ENCODE assay signal across 13 cellular contexts in genomic region chrX:16885628-16886027, GRCh38.
"Had no signal": no experiment of that assay in that cellular context is flagged by ENCODE, and none has a peak within 500 bp of the region (broad histone marks: within the 10 kb centered on the region; RNA-seq: fewer than 3 reads in every experiment).

No MANE protein-coding gene starts in this region.

- H3K9me3 Mint-ChIP-seq: activated CD4-positive, alpha-beta memory T cell treated with anti-CD3 and anti-CD28 coated beads for 36 hours; activated naive CD4-positive, alpha-beta T cell treated with anti-CD3 and anti-CD28 coated beads, Interleukin-2, amount 50 U/mL, for 72 hours; activated T-cell treated with anti-CD3 and anti-CD28 coated beads, Interleukin-2, amount 50 U/mL, for 4 hours had no signal

- DNase-seq: activated CD4-positive, alpha-beta memory T cell treated with anti-CD3 and anti-CD28 coated beads for 36 hours; activated gamma-delta T cell; activated T-cell treated with anti-CD3 and anti-CD28 coated beads, Interleukin-2, amount 50 U/mL, for 4 hours; amniotic stem cell; body of pancreas; caudate nucleus; pancreas; T-helper 9 cell had no signal

- H3K27ac Mint-ChIP-seq: activated CD4-positive, alpha-beta memory T cell treated with anti-CD3 and anti-CD28 coated beads for 36 hours; activated naive CD4-positive, alpha-beta T cell treated with anti-CD3 and anti-CD28 coated beads, Interleukin-2, amount 50 U/mL, for 72 hours had no signal

- H3K4me1 ChIP-seq: pancreas had no signal

- H3K36me3 Mint-ChIP-seq: activated CD4-positive, alpha-beta memory T cell treated with anti-CD3 and anti-CD28 coated beads for 36 hours; activated naive CD4-positive, alpha-beta T cell treated with anti-CD3 and anti-CD28 coated beads, Interleukin-2, amount 50 U/mL, for 72 hours had no signal

- ATAC-seq: activated naive CD4-positive, alpha-beta T cell treated with anti-CD3 and anti-CD28 coated beads, Interleukin-2, amount 50 U/mL, for 72 hours; activated T-cell treated with anti-CD3 and anti-CD28 coated beads, Interleukin-2, amount 50 U/mL, for 4 hours; body of pancreas; left lobe of liver; pancreas; sciatic nerve had no signal

- H3K79me2 ChIP-seq: hepatocyte had no signal

- H2AFZ ChIP-seq: hepatocyte had no signal

- H3K27me3 ChIP-seq: body of pancreas, hepatocyte had no signal

- H3K9me3 ChIP-seq: body of pancreas, pancreas had no signal

- H3K4me2 ChIP-seq: hepatocyte had no signal

- H3K4me3 Mint-ChIP-seq: activated CD4-positive, alpha-beta memory T cell treated with anti-CD3 and anti-CD28 coated beads for 36 hours; activated T-cell treated with anti-CD3 and anti-CD28 coated beads, Interleukin-2, amount 50 U/mL, for 4 hours had no signal

- H3K27ac ChIP-seq: body of pancreas, hepatocyte, pancreas, VCaP had no signal

- H3K36me3 ChIP-seq: pancreas had no signal

- H3K4me3 ChIP-seq: body of pancreas, hepatocyte, pancreas had no signal
